In genomic region chr1:26170472-26170821, GRCh38 we compare ENCODE assay signal across 8 cellular contexts. TPM values are rescaled to one million over a fixed set of nuclear protein-coding genes. Genes with fewer than 3 reads are reported as not detected.
DNase-seq lines count a peak whose midpoint lies in the region; ATAC-seq and TF ChIP-seq lines count a peak whose summit lies in the region.

No MANE protein-coding gene starts in this region.

- peaks cover 5% of the 10 kb centered on the region for H3K27me3 ChIP-seq in AG04450 (ENCODE audit: control insufficient read depth, insufficient read depth, low read length)
- no peaks in the 10 kb centered on the region for H3K27me3 ChIP-seq in Karpas-422 (ENCODE audit: low read length)
- no peaks in the 10 kb centered on the region for H3K27me3 ChIP-seq in duodenal mucosa (ENCODE audit: control insufficient read depth in 1 of 2, insufficient read depth in 2 of 2, low read length in 2 of 2)

- H3K79me2 ChIP-seq in Karpas-422 (ENCODE audit: low read length) = peaks cover 18% of the 10 kb centered on the region

- no peaks in the 10 kb centered on the region; the same call in 1 of the 2 replicates for H4K20me1 ChIP-seq in Karpas-422 (ENCODE audit: insufficient read depth, low read depth, low read length)

- ATAC-seq in naive B cell (ENCODE audit: low read depth in 2 of 2) (no peak), HG03139 (IDR thresholded peaks at IDR 0.05; ENCODE audit: unreplicated experiment) (no peak), HG02870 (IDR thresholded peaks at IDR 0.05; ENCODE audit: unreplicated experiment) (no peak)

- H3K9me2 ChIP-seq in Karpas-422 (replicated peaks; ENCODE audit: insufficient read depth, low read length) = no peaks in the 10 kb centered on the region

- no peaks in the 10 kb centered on the region for H3K27me3 Mint-ChIP-seq in naive B cell

- 0 out of 2 replicates have a peak overlapping the region, but pooled peaks have one; percentile 69 for H2AFZ ChIP-seq in Karpas-422 (ENCODE audit: low read length)

- CTCF ChIA-PET in AG04450 (lab: Charles Lee) = interaction anchor here (0.9 to 3.1 kb wide), 20 partner anchors 9 to 246 kb away, joined by 3 to 22 read pairs (median 4); partner anchors contain the start of gene CEP85

- H3K4me1 ChIP-seq in Karpas-422 (ENCODE audit: low read length) (peaks cover 15% of the 10 kb centered on the region), duodenal mucosa (ENCODE audit: control insufficient read depth in 1 of 2, insufficient read depth in 2 of 2, low read length in 2 of 2) (peaks cover 11 to 17% of the 10 kb centered on the region in 2 donors)

- H3K9me3 Mint-ChIP-seq in naive B cell = no peaks in the 10 kb centered on the region

- H3K4me3 ChIP-seq in AG04450 (ENCODE audit: low read depth, low read length) = peak overlapping the region; percentile 87
- H3K4me3 ChIP-seq in Karpas-422 (ENCODE audit: low read length) = peak overlapping the region; percentile 99
- peak overlapping the region; percentile 84 to 94 for H3K4me3 ChIP-seq in duodenal mucosa (ENCODE audit: low read depth in 1 of 2, low read length in 2 of 2)

- H3K27ac Mint-ChIP-seq in naive B cell = peak overlapping the region; percentile 66 to 97 (median 94)

- peak overlapping the region; percentile 97 for H3K9ac ChIP-seq in Karpas-422 (ENCODE audit: low read length)
- H3K9ac ChIP-seq in duodenal mucosa (ENCODE audit: low read depth in 1 of 2, low read length in 2 of 2) = peak overlapping the region; percentile 86 to 96

- H3K9me3 ChIP-seq in AG04450 (ENCODE audit: control insufficient read depth, insufficient read depth, low read length) (no peaks in the 10 kb centered on the region; the same call in 1 of the 2 replicates), Karpas-422 (ENCODE audit: low read length) (no peaks in the 10 kb centered on the region), duodenal mucosa (ENCODE audit: control insufficient read depth in 1 of 2, low read length in 2 of 2) (no peaks in the 10 kb centered on the region)

- POLR2A ChIA-PET in AG04450 (lab: Yijun Ruan, JAX) = interaction anchor here (0.7 to 1.5 kb wide), 4 partner anchors 14 to 282 kb away, joined by 3 to 8 read pairs (median 4); partner anchors contain the start of gene CEP85

- peaks cover 6 to 25% (median 11%) of the 10 kb centered on the region in 3 donors for H3K4me1 Mint-ChIP-seq in naive B cell

- TF ChIP-seq CTCF in AG04450 (IDR thresholded peaks at IDR 0.05; ENCODE audit: low read depth, low read length) = no peak

- peak overlapping the region; percentile 89 to 95 (median 91) for H3K4me3 Mint-ChIP-seq in naive B cell

- DNase-seq in AG04450 (ENCODE audit: low read depth, low spot score) (no peak), Karpas-422 (no peak), naive B cell (no peak), amniotic stem cell (lab: John Stamatoyannopoulos, UW) (no peak), COR-L47 (lab: John Stamatoyannopoulos, UW) (no peak)

- H3K36me3 ChIP-seq in Karpas-422 (ENCODE audit: insufficient read depth, low read length) (0 out of 2 replicates have a peak, but pooled peaks cover 9% of the 10 kb centered on the region), duodenal mucosa (ENCODE audit: control insufficient read depth in 1 of 2, insufficient read depth in 2 of 2, low read length in 2 of 2) (no peaks in the 10 kb centered on the region)

- H3K27ac ChIP-seq in AG04450 (ENCODE audit: low read depth, low read length) (peak overlapping the region; percentile 52), Karpas-422 (ENCODE audit: low read length) (peak overlapping the region; percentile 46), duodenal mucosa (ENCODE audit: low read depth, low read length) (no peak overlapping the region)

- no peaks in the 10 kb centered on the region for H3K36me3 Mint-ChIP-seq in naive B cell

- H3K4me2 ChIP-seq in Karpas-422 (ENCODE audit: low read depth, low read length, poor library complexity, severe bottlenecking) = peak overlapping the region; percentile 91

RNA-seq across cellular contexts. Expression of gene ZNF593, which starts 0.7 kb away (rescaled TPM):
- polyA plus RNA-seq in AG04450 (2011; rRNA removed) (19.7 and 28.6 TPM in 2 replicates), naive B cell (ENCODE audit: low read depth in 6 of 6) (10 to 100 TPM; 33.3 to 52.3 (median 36.1) TPM)
- polyA minus RNA-seq in AG04450 (2011; rRNA and poly(A)+ RNA removed) = 8.0 and 12.0 TPM in 2 replicates
- total RNA-seq in Karpas-422 (2014; rRNA removed; shearing (Covaris generic); ENCODE audit: low replicate concordance) = 58.5 and 133 TPM in 2 replicates

RNA-seq across cellular contexts. Expression of gene ZNF593OS, which starts 1.2 kb away (rescaled TPM):
- not detected in 2 replicates for polyA plus RNA-seq in AG04450 (2011; rRNA removed)
- not detected in 2 replicates for polyA minus RNA-seq in AG04450 (2011; rRNA and poly(A)+ RNA removed)
- total RNA-seq in Karpas-422 (2014; rRNA removed; shearing (Covaris generic); ENCODE audit: low replicate concordance) = 0.18 TPM in 1 of 2 replicates, not detected in the other
- 1 to 10 TPM in 5 of 6 donors, under 1 TPM in 1; 0.96 to 3.5 (median 1.9) TPM for polyA plus RNA-seq in naive B cell (ENCODE audit: low read depth in 6 of 6)

RNA-seq across cellular contexts. Expression of gene C1orf232, which starts 1.7 kb away (rescaled TPM):
- not detected in 2 replicates for polyA plus RNA-seq in AG04450 (2011; rRNA removed)
- polyA minus RNA-seq in AG04450 (2011; rRNA and poly(A)+ RNA removed) = not detected in 2 replicates
- total RNA-seq in Karpas-422 (2014; rRNA removed; shearing (Covaris generic); ENCODE audit: low replicate concordance) = not detected in 2 replicates
- polyA plus RNA-seq in naive B cell (ENCODE audit: low read depth in 6 of 6) = not detected

RNA-seq across cellular contexts. Expression of gene CNKSR1, which starts 6.8 kb away (rescaled TPM):
- polyA plus RNA-seq in AG04450 (2011; rRNA removed) (0.05 TPM in 1 of 2 replicates, not detected in the other), naive B cell (ENCODE audit: low read depth in 6 of 6) (under 1 TPM in 3 of 6 donors, not detected in 3; 0.44 to 0.57 (median 0.49) TPM)
- not detected in 2 replicates for polyA minus RNA-seq in AG04450 (2011; rRNA and poly(A)+ RNA removed)
- 0.29 and 1.5 TPM in 2 replicates for total RNA-seq in Karpas-422 (2014; rRNA removed; shearing (Covaris generic); ENCODE audit: low replicate concordance)

RNA-seq across cellular contexts. Expression of gene FAM110D, which starts 11.6 kb away (rescaled TPM):
- polyA plus RNA-seq in AG04450 (2011; rRNA removed) (not detected in 2 replicates), naive B cell (ENCODE audit: low read depth in 6 of 6) (not detected)
- polyA minus RNA-seq in AG04450 (2011; rRNA and poly(A)+ RNA removed) = not detected in 2 replicates
- total RNA-seq in Karpas-422 (2014; rRNA removed; shearing (Covaris generic); ENCODE audit: low replicate concordance) = not detected in 2 replicates
